12 cellular contexts compared by ENCODE assay signal in genomic region chr7:95472521-95473160, GRCh38. TPM values are rescaled to one million over a fixed set of nuclear protein-coding genes. Genes with fewer than 3 reads are reported as not detected.
A peak's percentile ranks its signal among the peaks of the same experiment; 100 is the strongest.
DNase-seq lines count a peak whose midpoint lies in the region; TF ChIP-seq lines count a peak whose summit lies in the region.
"Had no signal": no experiment of that assay in that cellular context is flagged by ENCODE, and none has a peak within 500 bp of the region (broad histone marks: within the 10 kb centered on the region; RNA-seq: fewer than 3 reads in every experiment).

No MANE protein-coding gene starts in this region.

- H3K4me3 ChIP-seq in endocrine pancreas (ENCODE audit: control insufficient read depth, insufficient read depth, low read length): peak overlapping the region; percentile 20
- peak overlapping the region; percentile 21 for H3K4me3 ChIP-seq in neural progenitor cell
- no peak overlapping the region for H3K4me3 ChIP-seq in PC-9
- H3K4me3 ChIP-seq: K562, Peyer's patch had no signal

- DNase-seq in ELF-1 (ENCODE audit: low read depth, low spot score) (peak; percentile 63), NCI-H2081 (lab: John Stamatoyannopoulos, UW) (peak; percentile 50 to 75), neural progenitor cell (ENCODE audit: low spot score) (peak; percentile 19), amniotic stem cell (lab: John Stamatoyannopoulos, UW) (no peak), PC-9 (no peak), GM19238 (ENCODE audit: insufficient read length, low spot score) (no peak)
- no peak for DNase-seq in activated CD4-positive, alpha-beta T cell treated with anti-CD3 and anti-CD28 coated beads for 48 hours
- DNase-seq: activated CD4-positive, CD25-positive, alpha-beta regulatory T cell treated with anti-CD3 and anti-CD28 coated beads, Interleukin-2, amount 50 U/mL, for 72 hours; effector memory CD8-positive, alpha-beta T cell; Peyer's patch had no signal

- H3K4me2 ChIP-seq in neural progenitor cell: peak overlapping the region; percentile 68
- H3K4me2 ChIP-seq in PC-9: no peak overlapping the region

- H3K27ac ChIP-seq in neural progenitor cell: peak overlapping the region; percentile 92
- no peak overlapping the region for H3K27ac ChIP-seq in PC-9
- H3K27ac ChIP-seq: Peyer's patch had no signal

- H3K27me3 ChIP-seq in endocrine pancreas (ENCODE audit: control insufficient read depth, insufficient read depth, low read length): no peaks in the 10 kb centered on the region
- no peaks in the 10 kb centered on the region for H3K27me3 ChIP-seq in neural progenitor cell
- H3K27me3 ChIP-seq in PC-9 (ENCODE audit: insufficient read depth, low read depth): no peaks in the 10 kb centered on the region
- H3K27me3 ChIP-seq: Peyer's patch had no signal

- no peaks in the 10 kb centered on the region for H3K9me3 ChIP-seq in endocrine pancreas (ENCODE audit: control insufficient read depth, low read length)
- H3K9me3 ChIP-seq in neural progenitor cell (ENCODE audit: low read depth): no peaks in the 10 kb centered on the region
- no peaks in the 10 kb centered on the region for H3K9me3 ChIP-seq in PC-9 (ENCODE audit: insufficient read depth, low read depth)
- H3K9me3 ChIP-seq: Peyer's patch had no signal

- intact Hi-C loops in PC-9 (cut with micrococcal nuclease; ENCODE audit: unreplicated experiment): no loop called here

- peak overlapping the region; percentile 76 for H3K4me3 Mint-ChIP-seq in neural progenitor cell
- H3K4me3 Mint-ChIP-seq: effector memory CD8-positive, alpha-beta T cell had no signal

- H3F3A ChIP-seq in neural progenitor cell (ENCODE audit: low read depth) (peaks cover 46% of the 10 kb centered on the region), PC-9 (ENCODE audit: insufficient read depth, low read depth) (no peaks in the 10 kb centered on the region)

- peak overlapping the region; percentile 97 for H3K27ac Mint-ChIP-seq in neural progenitor cell
- H3K27ac Mint-ChIP-seq: effector memory CD8-positive, alpha-beta T cell had no signal

- no TSS peak for BruUV-seq in PC-9 (replicated peaks; lab: Mats Ljungman, UMichigan)

- H2AFZ ChIP-seq in neural progenitor cell (replicated peaks) (peak overlapping the region; percentile 40), PC-9 (no peak overlapping the region)

- H3K36me3 ChIP-seq in endocrine pancreas (ENCODE audit: control insufficient read depth, insufficient read depth, low read length) (no peaks in the 10 kb centered on the region), neural progenitor cell (no peaks in the 10 kb centered on the region), PC-9 (ENCODE audit: low read depth) (no peaks in the 10 kb centered on the region)
- H3K36me3 ChIP-seq: Peyer's patch had no signal

- H4K20me1 ChIP-seq in neural progenitor cell (ENCODE audit: low read depth) (no peaks in the 10 kb centered on the region), PC-9 (ENCODE audit: insufficient read depth) (no peaks in the 10 kb centered on the region)

- no peaks in the 10 kb centered on the region for H3K9me2 ChIP-seq in PC-9 (ENCODE audit: insufficient read depth)

- no peak for TF ChIP-seq CTCF in neural progenitor cell (IDR thresholded peaks at IDR 0.05)
- TF ChIP-seq CTCF in PC-9 (conservative IDR thresholded peaks at IDR 0.05): no peak

- peaks cover 18% of the 10 kb centered on the region for H3K4me1 ChIP-seq in endocrine pancreas (ENCODE audit: control insufficient read depth, insufficient read depth, low read length)
- peaks cover 66% of the 10 kb centered on the region for H3K4me1 ChIP-seq in neural progenitor cell
- no peaks in the 10 kb centered on the region for H3K4me1 ChIP-seq in PC-9 (replicated peaks; ENCODE audit: insufficient read depth)
- H3K4me1 ChIP-seq: Peyer's patch had no signal

- H3K9me3 Mint-ChIP-seq in neural progenitor cell: no peaks in the 10 kb centered on the region
- H3K9me3 Mint-ChIP-seq: effector memory CD8-positive, alpha-beta T cell had no signal

- no peaks in the 10 kb centered on the region for H3K36me3 Mint-ChIP-seq in neural progenitor cell

- H3K9ac ChIP-seq in endocrine pancreas (ENCODE audit: control insufficient read depth, insufficient read depth, low read length) (no peak overlapping the region), neural progenitor cell (no peak overlapping the region)

- H3K4me1 Mint-ChIP-seq in neural progenitor cell: peaks cover 92% of the 10 kb centered on the region

- H3K27me3 Mint-ChIP-seq in neural progenitor cell (ENCODE audit: insufficient read depth, low read depth): no peaks in the 10 kb centered on the region

- H3K79me2 ChIP-seq in neural progenitor cell (ENCODE audit: low read depth) (no peaks in the 10 kb centered on the region), PC-9 (ENCODE audit: low read depth) (no peaks in the 10 kb centered on the region)

- CTCF ChIA-PET in PC-9 (lab: Charles Lee): interaction anchor here (0.5 kb wide), 1 partner anchor 222 kb away, joined by 5 read pairs; no protein-coding TSS in a partner anchor

- POLR2A ChIA-PET in PC-9 (lab: Charles Lee; ENCODE audit: unreplicated experiment): no interaction called here

RNA-seq across cellular contexts. Expression of gene ASB4, which starts 13.1 kb away (rescaled TPM):
- total RNA-seq in neural progenitor cell (ENCODE audit: low replicate concordance) (not detected in 2 replicates), PC-9 (2021) (not detected in 2 replicates)

RNA-seq across cellular contexts. Expression of gene PON2, which starts 37.8 kb away (rescaled TPM):
- total RNA-seq in neural progenitor cell (ENCODE audit: low replicate concordance): 123 and 190 TPM in 2 replicates
- 45.8 and 50.3 TPM in 2 replicates for total RNA-seq in PC-9 (2021)

Comparison
In these comparisons a context has a peak if more than half of its experiments do, and no peak if none do; other contexts are left out.
1. DNase-seq: peak in ELF-1 (single experiment), NCI-H2081 (2 of 2) and neural progenitor cell (single experiment); none in amniotic stem cell (single experiment), activated CD4-positive, alpha-beta T cell treated with anti-CD3 and anti-CD28 coated beads for 48 hours (single experiment), PC-9 (0 of 2) and GM19238 (single experiment).